In the genomic region with DNA sequence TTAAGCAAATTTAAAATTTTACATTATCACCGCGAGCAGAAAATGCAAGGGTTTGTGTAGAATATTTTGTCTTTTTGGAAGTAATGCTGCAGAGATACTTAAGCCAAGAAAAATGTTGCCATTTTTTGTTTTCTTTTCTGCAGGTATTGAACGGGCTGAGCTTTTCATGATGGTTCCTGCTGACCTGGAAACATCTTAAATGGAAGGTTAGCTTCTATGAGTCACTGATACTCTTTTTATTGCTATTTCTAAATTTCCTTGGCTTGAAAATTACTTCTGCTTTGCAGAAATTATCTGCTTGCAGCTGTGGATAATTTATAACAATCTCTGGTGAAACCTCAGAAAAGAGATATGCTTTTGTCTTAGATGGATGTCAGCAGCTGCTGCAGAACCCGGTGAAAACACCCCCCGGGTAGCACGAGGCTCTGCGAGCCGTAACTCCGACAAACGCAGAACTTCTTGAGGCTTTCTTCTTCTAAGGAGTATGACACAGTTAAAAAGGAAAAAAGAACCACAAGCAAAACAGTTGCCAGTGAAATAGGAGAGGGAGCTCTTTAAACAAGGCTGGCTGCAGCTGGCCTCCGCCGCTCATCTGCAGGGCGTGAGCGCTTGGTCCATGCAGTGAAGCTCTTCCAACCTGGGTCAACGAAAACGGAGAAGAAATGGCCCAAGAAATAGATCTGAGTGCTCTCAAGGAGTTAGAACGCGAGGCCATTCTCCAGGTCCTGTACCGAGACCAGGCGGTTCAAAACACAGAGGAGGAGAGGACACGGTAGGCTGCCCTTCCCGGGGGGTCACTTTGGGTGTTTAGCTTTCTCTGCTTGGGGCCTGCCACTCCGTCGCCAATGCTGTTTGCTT, we compare ENCODE assay signal across 9 cellular contexts. TPM values are rescaled to one million over a fixed set of nuclear protein-coding genes. Genes with fewer than 3 reads are reported as not detected.
DNase-seq lines count a peak whose midpoint lies in the region; ATAC-seq and TF ChIP-seq lines count a peak whose summit lies in the region.
"Had no signal": no experiment of that assay in that cellular context is flagged by ENCODE, and none has a peak within 500 bp of the region (broad histone marks: within the 10 kb centered on the region; RNA-seq: fewer than 3 reads in every experiment).

No MANE protein-coding gene starts in this region.

- TF ChIP-seq CTCF in CD14-positive monocyte (IDR thresholded peaks at IDR 0.05): no peak
- TF ChIP-seq CTCF in choroid plexus epithelial cell (conservative IDR thresholded peaks at IDR 0.05; ENCODE audit: low read depth, low read length): no peak
- no peak for TF ChIP-seq CTCF in WTC11 (IDR thresholded peaks at IDR 0.05)

- ATAC-seq in naive B cell (ENCODE audit: low read depth in 2 of 2): no peak
- ATAC-seq in WTC11: no peak
- ATAC-seq in HG03342 (IDR thresholded peaks at IDR 0.05; ENCODE audit: unreplicated experiment): no peak
- ATAC-seq in esophagus mucosa: no peak

- H3K4me1 Mint-ChIP-seq in CD14-positive monocyte (peaks cover 80% of the 10 kb centered on the region), naive B cell (peaks cover 12 to 25% (median 20%) of the 10 kb centered on the region in 3 donors), WTC11 (peaks cover 21% of the 10 kb centered on the region)

- H3K36me3 Mint-ChIP-seq in CD14-positive monocyte: peaks cover 12 to 14% of the 10 kb centered on the region in 2 donors
- H3K36me3 Mint-ChIP-seq in naive B cell: no peaks in the 10 kb centered on the region
- no peaks in the 10 kb centered on the region for H3K36me3 Mint-ChIP-seq in WTC11
- H3K36me3 Mint-ChIP-seq: brain had no signal

- POLR2A ChIA-PET in WTC11 (lab: Charles Lee): interaction anchor here (0.9 kb wide), 1 partner anchor 18 kb away, joined by 3 read pairs; the partner anchor contains the start of gene DYNLT1

- DNase-seq in CD14-positive monocyte (ENCODE audit: low spot score) (no peak), MV-4-11 (lab: John Stamatoyannopoulos, UW) (peak; percentile 48), choroid plexus epithelial cell (ENCODE audit: low read depth) (peak; percentile 75), naive B cell (no peak), WTC11 (ENCODE audit: low spot score) (no peak), amniotic stem cell (lab: John Stamatoyannopoulos, UW) (no peak)

- intact Hi-C loops in CD14-positive monocyte (cut with micrococcal nuclease): loop anchor here in 1 of 2 donors (10.0 kb wide), 1 partner anchor 448 kb away; no protein-coding TSS in a partner anchor

- peak overlapping the region; percentile 23 for H3K4me3 ChIP-seq in choroid plexus epithelial cell (ENCODE audit: low read depth, low read length)

- CTCF ChIA-PET in WTC11 (lab: Charles Lee): interaction anchor here (0.6 to 2.7 kb wide), 6 partner anchors 10 to 472 kb away, joined by 3 to 13 read pairs (median 4); partner anchors contain the start of gene DYNLT1

- H3K27me3 Mint-ChIP-seq in CD14-positive monocyte (ENCODE audit: low read depth in 3 of 3) (peaks cover 0 to 4% (median 3%) of the 10 kb centered on the region in 3 donors), naive B cell (peaks cover 10 to 33% (median 30%) of the 10 kb centered on the region in 3 donors), WTC11 (ENCODE audit: low read depth) (peaks cover 2% of the 10 kb centered on the region; the same call in 1 of the 2 replicates)

- peak overlapping the region; percentile 86 to 96 (median 94) for H3K27ac Mint-ChIP-seq in CD14-positive monocyte
- peak overlapping the region in 2 of 6 donors; percentile 6 to 10 for H3K27ac Mint-ChIP-seq in naive B cell
- no peak overlapping the region for H3K27ac Mint-ChIP-seq in WTC11

- H3K4me3 Mint-ChIP-seq in CD14-positive monocyte: peak overlapping the region; percentile 80 to 92
- peak overlapping the region in 5 of 8 donors; percentile 22 to 61 (median 40) for H3K4me3 Mint-ChIP-seq in naive B cell
- H3K4me3 Mint-ChIP-seq in WTC11: no peak overlapping the region

- H3K9me3 Mint-ChIP-seq in CD14-positive monocyte: no peaks in the 10 kb centered on the region
- H3K9me3 Mint-ChIP-seq in naive B cell: no peaks in the 10 kb centered on the region
- no peaks in the 10 kb centered on the region for H3K9me3 Mint-ChIP-seq in WTC11
- H3K9me3 Mint-ChIP-seq: brain had no signal

TF ChIP-seq in WTC11, 78 proteins besides CTCF, POLR2A, EP300 and RAD21 (continues in another document):
- TF ChIP-seq ZBTB21 (CRISPR knock-in tag; IDR thresholded peaks at IDR 0.05; ENCODE audit: borderline replicate concordance) (no peak), E2F4 (CRISPR knock-in tag; IDR thresholded peaks at IDR 0.05; ENCODE audit: borderline replicate concordance, low read depth) (no peak), SOX15 (CRISPR knock-in tag; IDR thresholded peaks at IDR 0.05) (no peak), ZNF396 (CRISPR knock-in tag; IDR thresholded peaks at IDR 0.05; ENCODE audit: borderline replicate concordance) (no peak), TCF7 (CRISPR knock-in tag; IDR thresholded peaks at IDR 0.05; ENCODE audit: low read depth) (no peak)
- TF ChIP-seq, protein P1, sequence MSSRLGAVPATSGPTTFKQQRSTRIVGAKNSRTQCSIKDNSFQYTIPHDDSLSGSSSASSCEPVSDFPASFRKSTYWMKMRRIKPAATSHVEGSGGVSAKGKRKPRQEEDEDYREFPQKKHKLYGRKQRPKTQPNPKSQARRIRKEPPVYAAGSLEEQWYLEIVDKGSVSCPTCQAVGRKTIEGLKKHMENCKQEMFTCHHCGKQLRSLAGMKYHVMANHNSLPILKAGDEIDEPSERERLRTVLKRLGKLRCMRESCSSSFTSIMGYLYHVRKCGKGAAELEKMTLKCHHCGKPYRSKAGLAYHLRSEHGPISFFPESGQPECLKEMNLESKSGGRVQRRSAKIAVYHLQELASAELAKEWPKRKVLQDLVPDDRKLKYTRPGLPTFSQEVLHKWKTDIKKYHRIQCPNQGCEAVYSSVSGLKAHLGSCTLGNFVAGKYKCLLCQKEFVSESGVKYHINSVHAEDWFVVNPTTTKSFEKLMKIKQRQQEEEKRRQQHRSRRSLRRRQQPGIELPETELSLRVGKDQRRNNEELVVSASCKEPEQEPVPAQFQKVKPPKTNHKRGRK (CRISPR knock-in tag; IDR thresholded peaks at IDR 0.05; ENCODE audit: borderline replicate concordance): no peak
- TF ChIP-seq, protein P2, sequence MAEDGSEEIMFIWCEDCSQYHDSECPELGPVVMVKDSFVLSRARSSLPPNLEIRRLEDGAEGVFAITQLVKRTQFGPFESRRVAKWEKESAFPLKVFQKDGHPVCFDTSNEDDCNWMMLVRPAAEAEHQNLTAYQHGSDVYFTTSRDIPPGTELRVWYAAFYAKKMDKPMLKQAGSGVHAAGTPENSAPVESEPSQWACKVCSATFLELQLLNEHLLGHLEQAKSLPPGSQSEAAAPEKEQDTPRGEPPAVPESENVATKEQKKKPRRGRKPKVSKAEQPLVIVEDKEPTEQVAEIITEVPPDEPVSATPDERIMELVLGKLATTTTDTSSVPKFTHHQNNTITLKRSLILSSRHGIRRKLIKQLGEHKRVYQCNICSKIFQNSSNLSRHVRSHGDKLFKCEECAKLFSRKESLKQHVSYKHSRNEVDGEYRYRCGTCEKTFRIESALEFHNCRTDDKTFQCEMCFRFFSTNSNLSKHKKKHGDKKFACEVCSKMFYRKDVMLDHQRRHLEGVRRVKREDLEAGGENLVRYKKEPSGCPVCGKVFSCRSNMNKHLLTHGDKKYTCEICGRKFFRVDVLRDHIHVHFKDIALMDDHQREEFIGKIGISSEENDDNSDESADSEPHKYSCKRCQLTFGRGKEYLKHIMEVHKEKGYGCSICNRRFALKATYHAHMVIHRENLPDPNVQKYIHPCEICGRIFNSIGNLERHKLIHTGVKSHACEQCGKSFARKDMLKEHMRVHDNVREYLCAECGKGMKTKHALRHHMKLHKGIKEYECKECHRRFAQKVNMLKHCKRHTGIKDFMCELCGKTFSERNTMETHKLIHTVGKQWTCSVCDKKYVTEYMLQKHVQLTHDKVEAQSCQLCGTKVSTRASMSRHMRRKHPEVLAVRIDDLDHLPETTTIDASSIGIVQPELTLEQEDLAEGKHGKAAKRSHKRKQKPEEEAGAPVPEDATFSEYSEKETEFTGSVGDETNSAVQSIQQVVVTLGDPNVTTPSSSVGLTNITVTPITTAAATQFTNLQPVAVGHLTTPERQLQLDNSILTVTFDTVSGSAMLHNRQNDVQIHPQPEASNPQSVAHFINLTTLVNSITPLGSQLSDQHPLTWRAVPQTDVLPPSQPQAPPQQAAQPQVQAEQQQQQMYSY (CRISPR knock-in tag; IDR thresholded peaks at IDR 0.05): no peak
- TF ChIP-seq, protein P3, sequence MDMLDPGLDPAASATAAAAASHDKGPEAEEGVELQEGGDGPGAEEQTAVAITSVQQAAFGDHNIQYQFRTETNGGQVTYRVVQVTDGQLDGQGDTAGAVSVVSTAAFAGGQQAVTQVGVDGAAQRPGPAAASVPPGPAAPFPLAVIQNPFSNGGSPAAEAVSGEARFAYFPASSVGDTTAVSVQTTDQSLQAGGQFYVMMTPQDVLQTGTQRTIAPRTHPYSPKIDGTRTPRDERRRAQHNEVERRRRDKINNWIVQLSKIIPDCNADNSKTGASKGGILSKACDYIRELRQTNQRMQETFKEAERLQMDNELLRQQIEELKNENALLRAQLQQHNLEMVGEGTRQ (CRISPR knock-in tag; IDR thresholded peaks at IDR 0.05): no peak

RNA-seq across cellular contexts. Expression of gene SYTL3, which starts 13.0 kb away (rescaled TPM):
- polyA plus RNA-seq in CD14-positive monocyte (10 to 100 TPM; 14.6 to 14.8 TPM), naive B cell (ENCODE audit: low read depth in 6 of 6) (under 1 TPM in 4 of 6 donors, not detected in 2; 0.12 to 0.71 (median 0.31) TPM)
- total RNA-seq in WTC11 (2021) (0.27 to 0.39 TPM (median 0.28 TPM) in 3 replicates), esophagus mucosa (1.7 TPM)

RNA-seq across cellular contexts. Expression of gene DYNLT1, which starts 18.3 kb away (rescaled TPM):
- polyA plus RNA-seq in CD14-positive monocyte: 100 to 1,000 TPM; 286 to 287 TPM
- polyA plus RNA-seq in naive B cell (ENCODE audit: low read depth in 6 of 6): 10 to 100 TPM; 29.6 to 66.7 (median 39.1) TPM
- total RNA-seq in WTC11 (2021): 79.0 to 98.1 TPM (median 91.8 TPM) in 3 replicates
- 143 TPM for total RNA-seq in esophagus mucosa

Comparison
In these comparisons a context has a peak if more than half of its experiments do, and no peak if none do; other contexts are left out.
1. DNase-seq: peak in MV-4-11 (single experiment) and choroid plexus epithelial cell (single experiment); none in CD14-positive monocyte (single experiment), naive B cell (single experiment), WTC11 (single experiment) and amniotic stem cell (single experiment).